Comparison of ENCODE assay signal across 8 cellular contexts in the genomic region with DNA sequence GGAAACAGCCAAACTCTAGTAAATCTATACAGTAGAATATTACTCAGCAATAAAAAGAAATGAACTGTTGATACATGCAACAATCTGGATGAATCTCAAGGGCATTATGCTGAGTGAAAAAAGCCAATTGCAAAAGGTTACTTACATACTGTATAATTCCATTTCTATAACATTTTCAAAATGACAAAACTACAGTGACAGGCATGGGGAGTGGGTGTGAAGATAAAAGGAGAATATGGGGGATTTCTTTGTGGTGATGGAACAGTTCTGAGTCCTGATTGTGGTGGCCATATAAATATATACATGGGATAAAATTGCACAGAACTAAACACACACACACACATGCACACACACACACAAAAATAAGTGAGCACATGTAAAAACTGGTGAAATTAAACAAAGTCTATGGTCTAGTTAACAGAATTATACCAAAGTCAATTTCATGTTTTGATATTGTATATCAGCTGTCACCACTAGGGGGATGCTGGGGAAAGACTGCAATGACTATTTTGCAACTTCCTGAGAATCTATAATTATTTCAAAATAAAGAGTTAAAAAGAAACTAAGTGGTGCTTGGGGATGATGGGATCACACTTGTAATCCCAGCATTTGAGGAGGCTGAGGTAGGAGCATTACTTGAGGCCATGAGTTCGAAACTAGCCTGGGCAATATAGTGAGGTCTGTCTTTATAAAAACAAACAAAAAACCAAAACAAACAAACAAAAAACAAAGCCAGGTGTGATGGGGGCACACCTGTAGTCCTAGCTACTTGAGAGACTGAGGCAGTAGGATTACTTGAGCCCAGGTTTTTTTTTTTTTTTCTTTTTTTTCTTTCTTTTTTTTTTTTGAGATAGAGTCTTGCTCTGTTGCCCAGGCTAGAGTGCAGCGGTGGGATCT.
A peak's percentile ranks its signal among the peaks of the same experiment; 100 is the strongest.
DNase-seq lines count a peak whose midpoint lies in the region; ATAC-seq and TF ChIP-seq lines count a peak whose summit lies in the region.

No MANE protein-coding gene starts in this region.

- H3K4me3 ChIP-seq in SK-N-MC (no peak overlapping the region), WERI-Rb-1 (ENCODE audit: low read depth, low read length) (no peak overlapping the region)

- no peak overlapping the region for H3K9ac ChIP-seq in SK-N-MC (ENCODE audit: insufficient read length)

- peak; percentile 51 for ATAC-seq in GM21529 (IDR thresholded peaks at IDR 0.05; ENCODE audit: unreplicated experiment)
- no peak for ATAC-seq in GM19467 (IDR thresholded peaks at IDR 0.05; ENCODE audit: unreplicated experiment)
- ATAC-seq in GM19452 (IDR thresholded peaks at IDR 0.05; ENCODE audit: unreplicated experiment): no peak

- H3K27ac ChIP-seq in SK-N-MC (no peak overlapping the region), WERI-Rb-1 (no peak overlapping the region)

- peaks cover 8 to 14% (median 11%) of the 10 kb centered on the region in 3 donors for H3K36me3 Mint-ChIP-seq in immature natural killer cell

- H3K9me3 ChIP-seq in SK-N-MC (ENCODE audit: low read depth, low read length): no peaks in the 10 kb centered on the region; the same call in 1 of the 2 replicates
- no peaks in the 10 kb centered on the region for H3K9me3 ChIP-seq in WERI-Rb-1 (ENCODE audit: severe bottlenecking)

- DNase-seq in CD1c-positive myeloid dendritic cell (ENCODE audit: extremely low spot score): peak; percentile 65
- peak; percentile 6 for DNase-seq in SK-N-MC (ENCODE audit: low read depth, low spot score)
- DNase-seq in immature natural killer cell: peak; percentile 12 to 28 (median 23)
- no peak for DNase-seq in WERI-Rb-1
- DNase-seq in NCI-H187 treated with DMSO at 0.1 percent for 48 hours (lab: John Stamatoyannopoulos, UW): no peak

- H3K27ac Mint-ChIP-seq in immature natural killer cell: no peak overlapping the region

- peaks cover 21 to 47% of the 10 kb centered on the region in 2 donors for H3K4me1 Mint-ChIP-seq in immature natural killer cell

- H3K27me3 ChIP-seq in WERI-Rb-1 (ENCODE audit: insufficient read depth, low read depth, severe bottlenecking): no peaks in the 10 kb centered on the region

- no peak for TF ChIP-seq CTCF in WERI-Rb-1 (IDR thresholded peaks at IDR 0.05; ENCODE audit: low read depth, low read length)

- H3K36me3 ChIP-seq in SK-N-MC (ENCODE audit: insufficient read depth, low read length): no peaks in the 10 kb centered on the region
- H3K36me3 ChIP-seq in WERI-Rb-1: no peaks in the 10 kb centered on the region

- peaks cover 19 to 28% (median 20%) of the 10 kb centered on the region in 3 donors for H3K27me3 Mint-ChIP-seq in immature natural killer cell (ENCODE audit: low read depth in 3 of 3)

- peaks cover 8 to 30% (median 22%) of the 10 kb centered on the region in 6 donors for H3K9me3 Mint-ChIP-seq in immature natural killer cell

- H3K4me3 Mint-ChIP-seq in immature natural killer cell: no peak overlapping the region

Comparison
In these comparisons a context has a peak if more than half of its experiments do, and no peak if none do; other contexts are left out.
1. DNase-seq: peak in CD1c-positive myeloid dendritic cell (single experiment), SK-N-MC (single experiment) and immature natural killer cell (3 of 3); none in WERI-Rb-1 (single experiment) and NCI-H187 treated with DMSO at 0.1 percent for 48 hours (single experiment).